30 cellular contexts compared by ENCODE assay signal in the genomic region with DNA sequence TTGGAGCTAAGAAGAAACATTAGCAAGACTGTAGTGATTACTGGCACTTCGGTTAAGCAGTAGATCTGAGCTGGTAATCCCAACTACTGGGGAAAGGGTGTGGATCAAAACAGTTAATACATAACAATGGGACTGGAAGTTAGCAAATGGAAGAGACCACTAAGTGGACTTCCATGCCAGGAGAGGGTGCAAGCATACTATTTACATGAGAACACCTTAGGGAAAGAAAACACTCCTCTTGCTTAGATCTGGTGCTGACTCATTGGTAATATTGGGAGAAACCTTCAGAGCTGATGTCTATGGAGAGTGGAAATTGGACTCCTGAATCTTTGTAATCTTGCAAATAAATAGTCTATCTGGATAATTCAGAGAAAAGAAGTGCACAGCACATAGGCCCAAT.
"Had no signal": no experiment of that assay in that cellular context is flagged by ENCODE, and none has a peak within 500 bp of the region (broad histone marks: within the 10 kb centered on the region; RNA-seq: fewer than 3 reads in every experiment).

No MANE protein-coding gene starts in this region.

- ATAC-seq: heart right ventricle; naive thymus-derived CD8-positive, alpha-beta T cell; sciatic nerve; stimulated activated memory B cell treated with anti-CD40 and anti-IgM and Interleukin-4, amounts not matched to agents 10 μg/mL and 1 μg/mL and 100 μg/mL, for 72 hours; stimulated activated naive CD8-positive, alpha-beta T cell treated with anti-CD3 and anti-CD28 coated beads, Interleukin-15, amount 100 ng/mL, for 72 hours; T-helper 17 cell had no signal

- DNase-seq: activated CD4-positive, alpha-beta memory T cell treated with anti-CD3 and anti-CD28 coated beads, Interleukin-2, amount 10 ng/mL, durations not matched to agents 7 days and 5 days; activated CD4-positive, alpha-beta T cell treated with anti-CD3 and anti-CD28 coated beads for 1 hour; activated CD4-positive, alpha-beta T cell treated with anti-CD3 and anti-CD28 coated beads, Interleukin-2, amount 10 ng/mL, durations not matched to agents 7 days and 5 days; activated CD8-positive, alpha-beta memory T cell treated with anti-CD3 and anti-CD28 coated beads, Interleukin-2, amount 50 U/mL, for 48 hours; activated gamma-delta T cell treated with Interleukin-2 at 50 U/mL for 16 hours; activated naive CD4-positive, alpha-beta T cell treated with anti-CD3 and anti-CD28 coated beads, Interleukin-2, amount 50 U/mL, for 16 hours; activated T-cell treated with anti-CD3 and anti-CD28 coated beads, Interleukin-2, amount 50 U/mL, for 24 hours; amniotic stem cell; endodermal cell; foreskin melanocyte; heart right ventricle; kidney glomerular epithelial cell; left ventricle myocardium inferior; midbrain; naive thymus-derived CD8-positive, alpha-beta T cell; nucleus accumbens; pancreas; stimulated activated CD4-positive, alpha-beta T cell treated with anti-CD3 and anti-CD28 coated beads, Interleukin-4, amount 100 ng/mL, for 4 hours; stimulated activated CD8-positive, alpha-beta memory T cell treated with anti-CD3 and anti-CD28 coated beads, Interleukin-4, amount 100 ng/mL, for 48 hours; stimulated activated naive CD8-positive, alpha-beta T cell treated with anti-CD3 and anti-CD28 coated beads, Interleukin-15, amount 100 ng/mL, for 72 hours; substantia nigra; T-helper 17 cell; T1000; uterus had no signal

- H3K27ac ChIP-seq: breast epithelium, esophagus muscularis mucosa, heart right ventricle, left ventricle myocardium inferior, pancreas, prostate gland, skin epidermis, uterus had no signal

- H3K27me3 ChIP-seq: breast epithelium, esophagus muscularis mucosa, heart right ventricle, pancreas, uterus had no signal

- H3K4me1 ChIP-seq: breast epithelium, esophagus muscularis mucosa, heart right ventricle, left ventricle myocardium inferior, pancreas, prostate gland, uterus had no signal

- H3K36me3 ChIP-seq: breast epithelium, esophagus muscularis mucosa, heart right ventricle, left ventricle myocardium inferior, pancreas, prostate gland, uterus had no signal

- H3K9me3 ChIP-seq: breast epithelium, esophagus muscularis mucosa, pancreas, prostate gland, uterus had no signal

- H3K4me3 ChIP-seq: breast epithelium, esophagus muscularis mucosa, heart right ventricle, left ventricle myocardium inferior, pancreas, prostate gland, skin epidermis, uterus had no signal
